8 cellular contexts compared by ENCODE assay signal in genomic region chr15:75349851-75350588, GRCh38. TPM values are rescaled to one million over a fixed set of nuclear protein-coding genes. Genes with fewer than 3 reads are reported as not detected.
A peak's percentile ranks its signal among the peaks of the same experiment; 100 is the strongest.
DNase-seq lines count a peak whose midpoint lies in the region; ATAC-seq and TF ChIP-seq lines count a peak whose summit lies in the region.

No MANE protein-coding gene starts in this region.

- ATAC-seq in GM19351 (IDR thresholded peaks at IDR 0.05; ENCODE audit: unreplicated experiment) = peak; percentile 62
- no peak for ATAC-seq in HG03439 (IDR thresholded peaks at IDR 0.05; ENCODE audit: unreplicated experiment)

- no peak overlapping the region for H3K27ac Mint-ChIP-seq in osteocyte (ENCODE audit: unreplicated experiment)

- DNase-seq in RPMI8226 = peak; percentile 91
- peak in 3 of 4 experiments; percentile 24 to 63 (median 54) for DNase-seq in activated naive CD4-positive, alpha-beta T cell (lab: John Stamatoyannopoulos, UW)
- DNase-seq in stimulated activated CD4-positive, alpha-beta T cell treated with anti-CD3 and anti-CD28 coated beads, Interleukin-2, amount 100 ng/mL, for 24 hours = peak; percentile 59 to 74
- no peak for DNase-seq in anterior cingulate cortex (lab: John Stamatoyannopoulos, UW)
- no peak for DNase-seq in osteocyte (ENCODE audit: extremely low spot score, unreplicated experiment)
- DNase-seq in SHP77 treated with DMSO at 0.1 percent for 48 hours (lab: John Stamatoyannopoulos, UW) = no peak

- H3K4me3 Mint-ChIP-seq in osteocyte (ENCODE audit: unreplicated experiment) = no peak overlapping the region

- H3K27me3 Mint-ChIP-seq in osteocyte (ENCODE audit: unreplicated experiment) = no peaks in the 10 kb centered on the region

- no peaks in the 10 kb centered on the region for H3K36me3 Mint-ChIP-seq in osteocyte (ENCODE audit: unreplicated experiment)

- no peak for TF ChIP-seq CTCF in osteocyte (IDR thresholded peaks at IDR 0.05)

- H3K9me3 Mint-ChIP-seq in osteocyte (ENCODE audit: unreplicated experiment) = no peaks in the 10 kb centered on the region

- H3K4me1 Mint-ChIP-seq in osteocyte (ENCODE audit: unreplicated experiment) = peaks cover 14% of the 10 kb centered on the region

RNA-seq across cellular contexts. Expression of gene NEIL1, which starts 3.2 kb away (rescaled TPM):
- total RNA-seq in osteocyte = 30.0 and 34.0 TPM in 2 replicates

RNA-seq across cellular contexts. Expression of gene COMMD4, which starts 14.2 kb away (rescaled TPM):
- total RNA-seq in osteocyte = 96.6 and 99.0 TPM in 2 replicates

RNA-seq across cellular contexts. Expression of gene MAN2C1, which starts 18.4 kb away (rescaled TPM):
- total RNA-seq in osteocyte = 174 and 219 TPM in 2 replicates

Comparison
In these comparisons a context has a peak if more than half of its experiments do, and no peak if none do; other contexts are left out.
1. DNase-seq: peak in RPMI8226 (single experiment), activated naive CD4-positive, alpha-beta T cell (3 of 4) and stimulated activated CD4-positive, alpha-beta T cell treated with anti-CD3 and anti-CD28 coated beads, Interleukin-2, amount 100 ng/mL, for 24 hours (2 of 2); none in anterior cingulate cortex (0 of 58), osteocyte (single experiment) and SHP77 treated with DMSO at 0.1 percent for 48 hours (single experiment).